In the genomic region with DNA sequence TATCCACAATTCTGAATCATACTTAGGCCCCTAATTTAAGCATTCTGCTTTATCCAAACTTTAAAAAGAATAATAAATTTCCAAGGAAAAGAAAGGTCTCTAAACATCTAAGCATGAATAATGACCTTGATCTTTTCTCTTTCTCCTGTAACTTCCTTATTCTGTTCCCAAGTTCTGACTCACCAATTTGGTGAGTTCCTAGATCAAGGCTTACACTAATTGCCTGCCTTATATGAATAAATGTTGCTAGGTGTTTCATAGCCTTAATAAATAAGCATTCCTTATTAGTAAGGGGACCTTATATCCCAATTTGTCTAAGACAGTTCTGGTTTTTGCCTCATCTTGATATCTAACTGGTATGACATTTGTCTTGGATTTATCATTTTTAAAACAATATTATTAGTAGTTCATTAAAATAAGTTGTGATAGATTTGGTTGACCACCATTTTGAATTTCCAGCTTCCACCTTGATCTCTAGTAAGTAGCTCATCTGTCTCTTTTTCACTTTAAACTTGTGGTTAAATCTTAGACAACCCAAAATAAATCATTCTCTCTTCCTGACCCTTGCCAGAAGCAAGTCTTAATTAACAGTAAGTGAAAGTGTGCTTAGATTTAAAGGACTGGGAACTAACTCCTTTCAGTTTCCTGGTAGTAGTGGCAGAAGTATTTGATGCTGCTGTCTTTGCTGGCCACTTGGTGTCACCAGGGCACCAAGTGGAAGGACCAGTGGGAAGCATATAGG, we compare ENCODE assay signal across 8 cellular contexts.
DNase-seq lines count a peak whose midpoint lies in the region; ATAC-seq and TF ChIP-seq lines count a peak whose summit lies in the region.

No MANE protein-coding gene starts in this region.

- H3K4me3 ChIP-seq in GM06990 (replicated peaks; ENCODE audit: low read depth, low read length), result no peak overlapping the region
- H3K4me3 ChIP-seq in dorsolateral prefrontal cortex, result no peak overlapping the region

- H3K27ac Mint-ChIP-seq in nephron progenitor cell, result no peak overlapping the region

- TF ChIP-seq CTCF in GM06990 (IDR thresholded peaks at IDR 0.05; ENCODE audit: insufficient read depth, low read length, poor library complexity, severe bottlenecking) (peak; percentile 39), dorsolateral prefrontal cortex (IDR thresholded peaks at IDR 0.05 in 54 of 56, conservative IDR thresholded peaks at IDR 0.05 in 2 of 56; ENCODE audit: low read depth in 1 of 56, partially characterized antibody in 56 of 56) (peak in 50 of 56 donors; percentile 23 to 72 (median 46)), nephron progenitor cell (IDR thresholded peaks at IDR 0.05) (peak; percentile 34)

- no peaks in the 10 kb centered on the region for H3K27me3 Mint-ChIP-seq in nephron progenitor cell (ENCODE audit: low read depth, poor library complexity)

- ATAC-seq in activated CD4-positive, CD25-positive, alpha-beta regulatory T cell treated with anti-CD3 and anti-CD28 coated beads, Interleukin-2, amount 50 U/mL, for 24 hours, result no peak
- no peak for ATAC-seq in HG03460 (IDR thresholded peaks at IDR 0.05; ENCODE audit: unreplicated experiment)

- no peak overlapping the region for H3K4me3 Mint-ChIP-seq in nephron progenitor cell

- H3K36me3 Mint-ChIP-seq in nephron progenitor cell (ENCODE audit: low read depth), result peaks cover 5% of the 10 kb centered on the region

- H3K9me3 Mint-ChIP-seq in nephron progenitor cell, result no peaks in the 10 kb centered on the region

- H3K4me1 Mint-ChIP-seq in nephron progenitor cell, result peaks cover 39% of the 10 kb centered on the region

- DNase-seq in GM06990 (ENCODE audit: extremely low read depth, insufficient read length), result peak; percentile 28
- peak; percentile 63 for DNase-seq in M059J (ENCODE audit: low read depth)
- DNase-seq in dorsolateral prefrontal cortex, result no peak
- no peak for DNase-seq in nephron progenitor cell
- DNase-seq in LoVo (ENCODE audit: low spot score), result no peak
- no peak for DNase-seq in activated gamma-delta T cell treated with Interleukin-2 at 50 U/mL for 16 hours

- no peaks in the 10 kb centered on the region for H3K36me3 ChIP-seq in GM06990 (ENCODE audit: control insufficient read depth, insufficient read depth, low read length)

- intact Hi-C loops in dorsolateral prefrontal cortex (cut with DNase I), result no loop called here

- H3K27ac ChIP-seq in dorsolateral prefrontal cortex, result peak overlapping the region in 23 of 59 donors; percentile 0 to 67 (median 23)

- no peaks in the 10 kb centered on the region for H3K27me3 ChIP-seq in GM06990 (replicated peaks; ENCODE audit: control insufficient read depth, insufficient read depth, low read length)
- H3K27me3 ChIP-seq in dorsolateral prefrontal cortex, result no peaks in the 10 kb centered on the region

Comparison
In these comparisons a context has a peak if more than half of its experiments do, and no peak if none do; other contexts are left out.
1. DNase-seq: peak in GM06990 (single experiment) and M059J (single experiment); none in dorsolateral prefrontal cortex (0 of 10), nephron progenitor cell (single experiment), LoVo (single experiment) and activated gamma-delta T cell treated with Interleukin-2 at 50 U/mL for 16 hours (single experiment).
2. Peak in every context shown above with its lines, with median percentiles within 50 percentile points of each other: CTCF ChIP-seq.